In the genomic region with DNA sequence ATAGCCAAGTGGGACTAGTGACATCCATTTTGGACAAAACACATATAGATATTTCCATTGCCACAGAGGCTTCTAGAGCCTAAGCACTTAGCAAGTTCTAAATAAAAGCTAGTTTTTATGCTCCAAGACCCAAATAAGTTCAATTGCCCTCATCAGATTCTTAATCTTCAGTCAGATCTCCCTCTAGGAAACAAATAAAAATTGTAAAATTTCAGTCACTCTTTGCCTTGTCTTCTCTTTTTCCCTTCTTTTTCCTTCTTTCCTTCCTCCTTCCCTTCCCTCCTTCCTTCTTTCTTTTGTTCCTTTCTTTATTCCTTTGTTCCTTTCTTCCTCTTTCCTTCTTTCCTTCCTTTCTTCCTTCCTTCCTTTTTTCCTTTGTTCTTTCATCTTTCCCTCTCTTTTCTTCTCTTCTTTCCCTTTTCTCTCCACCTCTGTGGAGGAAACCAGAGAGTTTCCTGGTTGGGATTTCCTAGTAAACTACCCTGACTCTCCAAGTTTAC, we compare ENCODE assay signal across 1 cellular context.
TF ChIP-seq lines count a peak whose summit lies in the region.

No MANE protein-coding gene starts in this region.

TF ChIP-seq in K562, 482 proteins besides CTCF, POLR2A, EP300 and RAD21 (continued from another document):
- TF ChIP-seq, protein P1, sequence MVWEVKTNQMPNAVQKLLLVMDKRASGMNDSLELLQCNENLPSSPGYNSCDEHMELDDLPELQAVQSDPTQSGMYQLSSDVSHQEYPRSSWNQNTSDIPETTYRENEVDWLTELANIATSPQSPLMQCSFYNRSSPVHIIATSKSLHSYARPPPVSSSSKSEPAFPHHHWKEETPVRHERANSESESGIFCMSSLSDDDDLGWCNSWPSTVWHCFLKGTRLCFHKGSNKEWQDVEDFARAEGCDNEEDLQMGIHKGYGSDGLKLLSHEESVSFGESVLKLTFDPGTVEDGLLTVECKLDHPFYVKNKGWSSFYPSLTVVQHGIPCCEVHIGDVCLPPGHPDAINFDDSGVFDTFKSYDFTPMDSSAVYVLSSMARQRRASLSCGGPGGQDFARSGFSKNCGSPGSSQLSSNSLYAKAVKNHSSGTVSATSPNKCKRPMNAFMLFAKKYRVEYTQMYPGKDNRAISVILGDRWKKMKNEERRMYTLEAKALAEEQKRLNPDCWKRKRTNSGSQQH (CRISPR knock-in tag; IDR thresholded peaks at IDR 0.05): no peak
- TF ChIP-seq SMARCA5 (IDR thresholded peaks at IDR 0.05): no peak
- TF ChIP-seq, protein P2, sequence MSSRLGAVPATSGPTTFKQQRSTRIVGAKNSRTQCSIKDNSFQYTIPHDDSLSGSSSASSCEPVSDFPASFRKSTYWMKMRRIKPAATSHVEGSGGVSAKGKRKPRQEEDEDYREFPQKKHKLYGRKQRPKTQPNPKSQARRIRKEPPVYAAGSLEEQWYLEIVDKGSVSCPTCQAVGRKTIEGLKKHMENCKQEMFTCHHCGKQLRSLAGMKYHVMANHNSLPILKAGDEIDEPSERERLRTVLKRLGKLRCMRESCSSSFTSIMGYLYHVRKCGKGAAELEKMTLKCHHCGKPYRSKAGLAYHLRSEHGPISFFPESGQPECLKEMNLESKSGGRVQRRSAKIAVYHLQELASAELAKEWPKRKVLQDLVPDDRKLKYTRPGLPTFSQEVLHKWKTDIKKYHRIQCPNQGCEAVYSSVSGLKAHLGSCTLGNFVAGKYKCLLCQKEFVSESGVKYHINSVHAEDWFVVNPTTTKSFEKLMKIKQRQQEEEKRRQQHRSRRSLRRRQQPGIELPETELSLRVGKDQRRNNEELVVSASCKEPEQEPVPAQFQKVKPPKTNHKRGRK (tag; IDR thresholded peaks at IDR 0.05): peak; percentile 92
TF ChIP-seq in K562: peak in this region for 2.
